In genomic region chr5:59151162-59151889, GRCh38 we compare ENCODE assay signal across 19 cellular contexts.
DNase-seq lines count a peak whose midpoint lies in the region; ATAC-seq, FAIRE-seq and TF ChIP-seq lines count a peak whose summit lies in the region.
"Had no signal": no experiment of that assay in that cellular context is flagged by ENCODE, and none has a peak within 500 bp of the region (broad histone marks: within the 10 kb centered on the region; RNA-seq: fewer than 3 reads in every experiment).

No MANE protein-coding gene starts in this region.

- H4K20me1 ChIP-seq in SK-N-SH (ENCODE audit: insufficient read depth) = no peaks in the 10 kb centered on the region
- H4K20me1 ChIP-seq: BLaER1 treated with 17β-estradiol and CSF1 and Interleukin-3, amounts not matched to agents 10 nM and 100 nM had no signal

- no peaks in the 10 kb centered on the region for H3K27me3 Mint-ChIP-seq in stimulated activated naive CD8-positive, alpha-beta T cell treated with anti-CD3 and anti-CD28 coated beads, Interleukin-15, amount 100 ng/mL, for 72 hours

- no peak for DNase-seq in SK-N-SH
- no peak for DNase-seq in stimulated activated naive CD8-positive, alpha-beta T cell treated with anti-CD3 and anti-CD28 coated beads, Interleukin-15, amount 100 ng/mL, for 72 hours
- DNase-seq in stimulated activated naive CD8-positive, alpha-beta T cell treated with anti-CD3 and anti-CD28 coated beads, Interleukin-15, Interleukin-2, amounts not matched to agents 100 U/mL and 50 U/mL, for 24 hours = no peak
- DNase-seq in urothelium cell line (ENCODE audit: low spot score) = no peak
- no peak for DNase-seq in NCI-H1417 (lab: John Stamatoyannopoulos, UW)
- DNase-seq: activated effector memory CD4-positive, alpha-beta T cell treated with anti-CD3 and anti-CD28 coated beads, Interleukin-2, amount 50 U/mL, for 16 hours; DMS 273 treated with DMSO at 0.1 percent for 48 hours; hypothalamus; NCI-H1436 treated with DMSO at 0.1 percent for 48 hours; NCI-H2171 treated with DMSO at 0.1 percent for 48 hours; NCI-H82 had no signal

- H3F3A ChIP-seq in SK-N-SH (replicated peaks; ENCODE audit: insufficient read depth) = no peaks in the 10 kb centered on the region

- POLR2A ChIA-PET in SK-N-SH (lab: Yijun Ruan, JAX) = interaction anchor here (0.7 to 1.2 kb wide), 2 partner anchors 23 to 28 kb away, joined by 3 to 4 read pairs; no protein-coding TSS in a partner anchor

- H3K9me2 ChIP-seq in SK-N-SH = no peaks in the 10 kb centered on the region

- no peak overlapping the region for H3K9ac ChIP-seq in SK-N-SH
- H3K9ac ChIP-seq: BLaER1 treated with 17β-estradiol and CSF1 and Interleukin-3, amounts not matched to agents 10 nM and 100 nM had no signal

- H3K4me3 Mint-ChIP-seq in stimulated activated naive CD8-positive, alpha-beta T cell treated with anti-CD3 and anti-CD28 coated beads, Interleukin-15, amount 100 ng/mL, for 72 hours = peak overlapping the region; percentile 0 to 28

- no peaks in the 10 kb centered on the region for H3K36me3 ChIP-seq in SK-N-SH (replicated peaks in 1 of 2; ENCODE audit: control insufficient read depth in 1 of 2, insufficient read depth in 2 of 2, low read length in 1 of 2)
- H3K36me3 ChIP-seq: BLaER1 treated with 17β-estradiol and CSF1 and Interleukin-3, amounts not matched to agents 10 nM and 100 nM had no signal

- FAIRE-seq in islet of Langerhans (lab: Jason Lieb, UNC) = peak; percentile 97
- FAIRE-seq in urothelium cell line (lab: Jason Lieb, UNC) = peak; percentile 27
- FAIRE-seq: A204.1, endothelial cell of umbilical vein, TTC549 had no signal

- H3K4me1 Mint-ChIP-seq in stimulated activated naive CD8-positive, alpha-beta T cell treated with anti-CD3 and anti-CD28 coated beads, Interleukin-15, amount 100 ng/mL, for 72 hours = peaks cover 7% of the 10 kb centered on the region

- no peaks in the 10 kb centered on the region for H3K27me3 ChIP-seq in SK-N-SH (ENCODE audit: insufficient read depth)
- H3K27me3 ChIP-seq: BLaER1 treated with 17β-estradiol and CSF1 and Interleukin-3, amounts not matched to agents 10 nM and 100 nM had no signal

- peak; percentile 35 for TF ChIP-seq RAD21 in SK-N-SH (IDR thresholded peaks at IDR 0.05; ENCODE audit: low read length)

- H3K9me3 Mint-ChIP-seq in stimulated activated naive CD8-positive, alpha-beta T cell treated with anti-CD3 and anti-CD28 coated beads, Interleukin-15, amount 100 ng/mL, for 72 hours = peaks cover 0 to 5% of the 10 kb centered on the region in 2 donors

- peaks cover 0 to 3% of the 10 kb centered on the region in 2 experiments; a peak in 2 of 4 replicates for H3K4me1 ChIP-seq in SK-N-SH (ENCODE audit: control insufficient read depth in 1 of 2, insufficient read depth in 2 of 2, low read depth in 1 of 2, low read length in 1 of 2)

- H3K9me3 ChIP-seq in SK-N-SH = no peaks in the 10 kb centered on the region

- H2AFZ ChIP-seq in SK-N-SH (ENCODE audit: low read depth) = no peak overlapping the region

- no peak for TF ChIP-seq CTCF in SK-N-SH (IDR thresholded peaks at IDR 0.05)

- H3K79me2 ChIP-seq in SK-N-SH (ENCODE audit: insufficient read depth) = no peaks in the 10 kb centered on the region

- no peak overlapping the region for H3K4me2 ChIP-seq in SK-N-SH
- H3K4me2 ChIP-seq: BLaER1 treated with 17β-estradiol and CSF1 and Interleukin-3, amounts not matched to agents 10 nM and 100 nM had no signal

- H3K27ac Mint-ChIP-seq in stimulated activated naive CD8-positive, alpha-beta T cell treated with anti-CD3 and anti-CD28 coated beads, Interleukin-15, amount 100 ng/mL, for 72 hours = peak overlapping the region in 1 of 2 donors; percentile 77

- ATAC-seq in SK-N-SH treated with all-trans-retinoic acid at 6 μM for 48 hours (no peak), GM19328 (IDR thresholded peaks at IDR 0.05; ENCODE audit: unreplicated experiment) (no peak)
- ATAC-seq in stimulated activated naive CD8-positive, alpha-beta T cell treated with anti-CD3 and anti-CD28 coated beads, Interleukin-15, amount 100 ng/mL, for 72 hours = peak; percentile 53
- no peak for ATAC-seq in stimulated activated naive CD8-positive, alpha-beta T cell treated with anti-CD3 and anti-CD28 coated beads, Interleukin-15, Interleukin-2, amounts not matched to agents 100 U/mL and 50 U/mL, for 24 hours

- no peak overlapping the region for H3K4me3 ChIP-seq in SK-N-SH (ENCODE audit: low read depth in 2 of 2, low read length in 1 of 2)
- H3K4me3 ChIP-seq: BLaER1 treated with 17β-estradiol and CSF1 and Interleukin-3, amounts not matched to agents 10 nM and 100 nM; coronary artery had no signal

- no peak for TF ChIP-seq EP300 in SK-N-SH (IDR thresholded peaks at IDR 0.05; ENCODE audit: borderline replicate concordance in 1 of 2, low read depth in 1 of 2, low read length in 1 of 2)

- peak overlapping the region in 1 of 2 experiments; percentile 58; a peak in 2 of 4 replicates for H3K27ac ChIP-seq in SK-N-SH (ENCODE audit: low read depth in 2 of 2, low read length in 1 of 2)
- H3K27ac ChIP-seq: BLaER1 treated with 17β-estradiol and CSF1 and Interleukin-3, amounts not matched to agents 10 nM and 100 nM; coronary artery had no signal

- CTCF ChIA-PET in SK-N-SH (lab: Yijun Ruan, JAX) = interaction anchor here (0.6 to 1.8 kb wide), 13 partner anchors 9 to 260 kb away, joined by 3 to 7 read pairs (median 3); no protein-coding TSS in a partner anchor

- 83% methylated on average over 3 of the region's 3 CpGs for WGBS in SK-N-SH (ENCODE audit: low lambda C conversion rate)

TF ChIP-seq in SK-N-SH, 30 proteins besides CTCF, POLR2A, EP300 and RAD21 (continues in another document):
- TF ChIP-seq FOSL2 (IDR thresholded peaks at IDR 0.05; ENCODE audit: borderline replicate concordance, low read depth) (no peak), EZH2phosphoT487 (IDR thresholded peaks at IDR 0.05; ENCODE audit: borderline replicate concordance, low read depth) (no peak), YY1 (IDR thresholded peaks at IDR 0.05; ENCODE audit: low read depth) (no peak), MEF2A (IDR thresholded peaks at IDR 0.05; ENCODE audit: borderline replicate concordance, low read depth) (no peak), NRF1 (IDR thresholded peaks at IDR 0.05; ENCODE audit: low read depth, low read length) (no peak), RCOR1 (IDR thresholded peaks at IDR 0.05; ENCODE audit: low read length) (no peak), ELF1 (IDR thresholded peaks at IDR 0.05) (no peak), POLR2AphosphoS5 (IDR thresholded peaks at IDR 0.05; ENCODE audit: low read depth, low read length) (no peak), IRF3 (IDR thresholded peaks at IDR 0.05; ENCODE audit: low read depth, low read length) (no peak), TCF12 (IDR thresholded peaks at IDR 0.05) (no peak), MXI1 (IDR thresholded peaks at IDR 0.05; ENCODE audit: low read depth, low read length) (no peak), TEAD4 (IDR thresholded peaks at IDR 0.05; ENCODE audit: borderline replicate concordance, insufficient read depth) (no peak), GABPA (IDR thresholded peaks at IDR 0.05; ENCODE audit: low read depth) (no peak)
- TF ChIP-seq, protein P1, sequence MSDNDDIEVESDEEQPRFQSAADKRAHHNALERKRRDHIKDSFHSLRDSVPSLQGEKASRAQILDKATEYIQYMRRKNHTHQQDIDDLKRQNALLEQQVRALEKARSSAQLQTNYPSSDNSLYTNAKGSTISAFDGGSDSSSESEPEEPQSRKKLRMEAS (IDR thresholded peaks at IDR 0.05; ENCODE audit: low read depth) = no peak

TF ChIP-seq in SK-N-SH treated with all-trans-retinoic acid at 6 μM for 48 hours, 23 proteins besides CTCF, POLR2A, EP300 and RAD21:
- TF ChIP-seq ISL1 (CRISPR knock-in tag; IDR thresholded peaks at IDR 0.05) = no peak
- TF ChIP-seq CSRNP3 (CRISPR knock-in tag; IDR thresholded peaks at IDR 0.05) = no peak
- no peak for TF ChIP-seq ESRRG (CRISPR knock-in tag; IDR thresholded peaks at IDR 0.05)
- TF ChIP-seq TOX (CRISPR knock-in tag; IDR thresholded peaks at IDR 0.05; ENCODE audit: borderline replicate concordance) = no peak
- TF ChIP-seq ZFP30 (CRISPR knock-in tag; IDR thresholded peaks at IDR 0.05) = no peak
- TF ChIP-seq, protein P2, sequence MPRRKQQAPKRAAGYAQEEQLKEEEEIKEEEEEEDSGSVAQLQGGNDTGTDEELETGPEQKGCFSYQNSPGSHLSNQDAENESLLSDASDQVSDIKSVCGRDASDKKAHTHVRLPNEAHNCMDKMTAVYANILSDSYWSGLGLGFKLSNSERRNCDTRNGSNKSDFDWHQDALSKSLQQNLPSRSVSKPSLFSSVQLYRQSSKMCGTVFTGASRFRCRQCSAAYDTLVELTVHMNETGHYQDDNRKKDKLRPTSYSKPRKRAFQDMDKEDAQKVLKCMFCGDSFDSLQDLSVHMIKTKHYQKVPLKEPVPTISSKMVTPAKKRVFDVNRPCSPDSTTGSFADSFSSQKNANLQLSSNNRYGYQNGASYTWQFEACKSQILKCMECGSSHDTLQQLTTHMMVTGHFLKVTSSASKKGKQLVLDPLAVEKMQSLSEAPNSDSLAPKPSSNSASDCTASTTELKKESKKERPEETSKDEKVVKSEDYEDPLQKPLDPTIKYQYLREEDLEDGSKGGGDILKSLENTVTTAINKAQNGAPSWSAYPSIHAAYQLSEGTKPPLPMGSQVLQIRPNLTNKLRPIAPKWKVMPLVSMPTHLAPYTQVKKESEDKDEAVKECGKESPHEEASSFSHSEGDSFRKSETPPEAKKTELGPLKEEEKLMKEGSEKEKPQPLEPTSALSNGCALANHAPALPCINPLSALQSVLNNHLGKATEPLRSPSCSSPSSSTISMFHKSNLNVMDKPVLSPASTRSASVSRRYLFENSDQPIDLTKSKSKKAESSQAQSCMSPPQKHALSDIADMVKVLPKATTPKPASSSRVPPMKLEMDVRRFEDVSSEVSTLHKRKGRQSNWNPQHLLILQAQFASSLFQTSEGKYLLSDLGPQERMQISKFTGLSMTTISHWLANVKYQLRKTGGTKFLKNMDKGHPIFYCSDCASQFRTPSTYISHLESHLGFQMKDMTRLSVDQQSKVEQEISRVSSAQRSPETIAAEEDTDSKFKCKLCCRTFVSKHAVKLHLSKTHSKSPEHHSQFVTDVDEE (CRISPR knock-in tag; IDR thresholded peaks at IDR 0.05) = no peak
- TF ChIP-seq ZC3H10 (CRISPR knock-in tag; IDR thresholded peaks at IDR 0.05) = no peak
